25 cellular contexts compared by ENCODE assay signal in the genomic region with DNA sequence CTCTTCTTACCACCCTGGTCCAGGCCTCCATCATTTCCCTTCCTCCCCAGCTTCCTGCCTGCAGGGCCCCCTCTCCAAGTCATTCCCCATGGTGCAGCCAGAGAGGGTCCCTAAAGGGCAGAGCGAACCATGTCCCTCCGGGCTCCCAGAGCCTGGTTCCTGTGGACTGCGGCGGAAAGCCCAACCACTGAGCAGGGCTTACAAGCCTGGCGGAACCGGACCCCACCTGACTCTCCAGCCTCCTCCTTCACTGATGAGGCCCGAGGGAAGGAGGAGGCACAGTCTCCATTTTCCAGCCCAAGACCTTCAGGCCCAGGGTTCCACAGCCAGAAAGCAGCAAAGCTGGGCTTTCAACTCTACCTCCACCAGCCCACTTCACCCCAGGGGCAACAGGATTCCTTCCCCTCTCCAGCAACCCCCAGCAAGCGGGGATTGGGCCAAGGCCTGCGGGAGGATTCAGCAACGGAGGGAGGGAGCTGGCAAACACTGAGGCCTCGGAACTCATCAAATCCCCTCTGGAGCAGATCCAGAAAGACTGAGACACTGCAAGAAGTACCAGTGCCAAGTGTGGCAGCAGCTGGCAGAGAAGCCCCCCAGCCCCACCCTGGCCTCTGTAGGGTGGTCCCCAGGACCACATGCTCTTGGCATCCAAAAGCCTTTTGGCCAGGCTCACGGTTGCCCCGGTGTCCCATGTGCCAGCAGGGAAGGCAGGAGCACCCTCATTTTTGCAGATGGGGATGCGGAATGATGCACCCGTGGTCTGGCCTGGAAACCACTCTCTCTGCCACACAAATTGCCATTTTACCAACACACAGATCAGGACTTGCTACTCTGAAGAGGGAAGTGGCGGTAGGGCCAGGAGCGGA. TPM values are rescaled to one million over a fixed set of nuclear protein-coding genes. Genes with fewer than 3 reads are reported as not detected.
"Had no signal": no experiment of that assay in that cellular context is flagged by ENCODE, and none has a peak within 500 bp of the region (broad histone marks: within the 10 kb centered on the region; RNA-seq: fewer than 3 reads in every experiment).

No MANE protein-coding gene starts in this region.

- H3K9me3 ChIP-seq: left ventricle myocardium inferior, right lobe of liver, stomach, suprapubic skin, vagina had no signal

- H3K27ac Mint-ChIP-seq: activated naive CD8-positive, alpha-beta T cell treated with anti-CD3 and anti-CD28 coated beads for 36 hours; activated T-cell treated with anti-CD3 and anti-CD28 coated beads, Interleukin-2, amount 50 U/mL, for 24 hours; activated T-helper 17 cell treated with anti-CD3 and anti-CD28 coated beads, Interleukin-2, amount 50 U/mL, for 72 hours; nephron progenitor cell; stimulated activated effector memory CD8-positive, alpha-beta T cell treated with anti-CD3 and anti-CD28 coated beads, Interleukin-12 subunit alpha, Interleukin-12 subunit beta, amount 100 ng/mL, for 72 hours; T-helper 1 cell treated with Interleukin-12 subunit alpha and Interleukin-12 subunit beta and Interleukin-4 antibody, amounts not matched to agents 30 μg/mL and 1 μg/mL, for 36 hours; WTC11 had no signal

- H3K36me3 Mint-ChIP-seq: activated naive CD8-positive, alpha-beta T cell treated with anti-CD3 and anti-CD28 coated beads for 36 hours; stimulated activated effector memory CD8-positive, alpha-beta T cell treated with anti-CD3 and anti-CD28 coated beads, Interleukin-12 subunit alpha, Interleukin-12 subunit beta, amount 100 ng/mL, for 72 hours; WTC11 had no signal

- H3K4me1 ChIP-seq: left ventricle myocardium inferior, right lobe of liver, vagina had no signal

- H3K4me3 ChIP-seq: left ventricle myocardium inferior, right lobe of liver, skin epidermis, stomach, suprapubic skin, vagina had no signal

- H3K27ac ChIP-seq: left ventricle myocardium inferior, right lobe of liver, skin epidermis, stomach, suprapubic skin, vagina had no signal

- H3K4me3 Mint-ChIP-seq: activated naive CD8-positive, alpha-beta T cell treated with anti-CD3 and anti-CD28 coated beads for 36 hours; activated T-cell treated with anti-CD3 and anti-CD28 coated beads, Interleukin-2, amount 50 U/mL, for 24 hours; activated T-helper 17 cell treated with anti-CD3 and anti-CD28 coated beads, Interleukin-2, amount 50 U/mL, for 72 hours; nephron progenitor cell; stimulated activated effector memory CD8-positive, alpha-beta T cell treated with anti-CD3 and anti-CD28 coated beads, Interleukin-12 subunit alpha, Interleukin-12 subunit beta, amount 100 ng/mL, for 72 hours; T-helper 1 cell treated with Interleukin-12 subunit alpha and Interleukin-12 subunit beta and Interleukin-4 antibody, amounts not matched to agents 30 μg/mL and 1 μg/mL, for 36 hours; WTC11 had no signal

- DNase-seq: activated CD8-positive, alpha-beta memory T cell treated with anti-CD3 and anti-CD28 coated beads, Interleukin-2, amount 50 U/mL, for 4 hours; activated naive CD8-positive, alpha-beta T cell treated with anti-CD3 and anti-CD28 coated beads for 36 hours; activated T-cell treated with anti-CD3 and anti-CD28 coated beads, Interleukin-2, amount 50 U/mL, for 24 hours; amniotic stem cell; cerebellar nuclear complex; cortex of kidney; erythroblast; foreskin fibroblast; left ventricle myocardium inferior; mammary epithelial cell; nephron progenitor cell; nucleus accumbens; right lobe of liver; stimulated activated CD4-positive, alpha-beta T cell treated with anti-CD3 and anti-CD28 coated beads, Interleukin-2, amount 100 ng/mL, for 24 hours; stomach; T1000; trophoblast cell had no signal

- H3K9me3 Mint-ChIP-seq: activated naive CD8-positive, alpha-beta T cell treated with anti-CD3 and anti-CD28 coated beads for 36 hours; activated T-cell treated with anti-CD3 and anti-CD28 coated beads, Interleukin-2, amount 50 U/mL, for 24 hours; activated T-helper 17 cell treated with anti-CD3 and anti-CD28 coated beads, Interleukin-2, amount 50 U/mL, for 72 hours; nephron progenitor cell; stimulated activated effector memory CD8-positive, alpha-beta T cell treated with anti-CD3 and anti-CD28 coated beads, Interleukin-12 subunit alpha, Interleukin-12 subunit beta, amount 100 ng/mL, for 72 hours; T-helper 1 cell treated with Interleukin-12 subunit alpha and Interleukin-12 subunit beta and Interleukin-4 antibody, amounts not matched to agents 30 μg/mL and 1 μg/mL, for 36 hours; WTC11 had no signal

- H3K36me3 ChIP-seq: left ventricle myocardium inferior, right lobe of liver, stomach, suprapubic skin, vagina had no signal

- H3K4me1 Mint-ChIP-seq: activated T-helper 17 cell treated with anti-CD3 and anti-CD28 coated beads, Interleukin-2, amount 50 U/mL, for 72 hours had no signal

RNA-seq across cellular contexts. Expression of gene FAM163B, which starts 3.1 kb away (rescaled TPM):
- total RNA-seq: activated naive CD8-positive, alpha-beta T cell treated with anti-CD3 and anti-CD28 coated beads for 36 hours; activated T-helper 17 cell treated with anti-CD3 and anti-CD28 coated beads, Interleukin-2, amount 50 U/mL, for 72 hours; fibroblast of lung; left ventricle myocardium inferior; mammary epithelial cell; stomach; suprapubic skin; vagina had no signal
- polyA plus RNA-seq: fibroblast of lung, mammary epithelial cell, stomach had no signal

RNA-seq across cellular contexts. Expression of gene DBH, which starts 30.1 kb away (rescaled TPM):
- total RNA-seq: activated naive CD8-positive, alpha-beta T cell treated with anti-CD3 and anti-CD28 coated beads for 36 hours; activated T-helper 17 cell treated with anti-CD3 and anti-CD28 coated beads, Interleukin-2, amount 50 U/mL, for 72 hours; fibroblast of lung; left ventricle myocardium inferior; mammary epithelial cell; suprapubic skin had no signal
- polyA plus RNA-seq: fibroblast of lung, mammary epithelial cell had no signal
